ENCODE assay signal across 24 cellular contexts in the genomic region with DNA sequence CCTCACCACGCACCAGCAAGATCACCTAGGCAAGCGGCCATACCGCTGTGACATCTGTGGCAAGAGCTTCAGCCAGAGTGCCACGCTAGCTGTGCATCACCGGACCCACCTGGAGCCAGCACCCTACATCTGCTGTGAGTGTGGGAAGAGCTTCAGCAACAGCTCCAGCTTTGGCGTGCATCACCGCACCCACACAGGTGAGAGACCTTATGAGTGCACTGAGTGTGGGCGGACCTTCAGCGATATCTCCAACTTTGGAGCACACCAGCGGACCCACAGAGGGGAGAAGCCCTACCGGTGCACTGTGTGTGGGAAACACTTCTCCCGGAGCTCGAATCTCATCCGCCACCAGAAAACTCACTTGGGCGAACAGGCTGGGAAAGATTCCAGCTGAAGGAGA.
"Had no signal": no experiment of that assay in that cellular context is flagged by ENCODE, and none has a peak within 500 bp of the region (broad histone marks: within the 10 kb centered on the region; RNA-seq: fewer than 3 reads in every experiment).

No MANE protein-coding gene starts in this region.

- H3K27me3 ChIP-seq: esophagus muscularis mucosa, gastroesophageal sphincter, hepatocyte, neutrophil, sigmoid colon, transverse colon had no signal

- H3K9me3 ChIP-seq: esophagus muscularis mucosa, neutrophil, psoas muscle, sigmoid colon, thoracic aorta, transverse colon had no signal

- H3K27me3 Mint-ChIP-seq: stimulated activated naive B cell treated with anti-CD40 and anti-IgM and Interleukin-4, amounts not matched to agents 10 μg/mL and 1 μg/mL and 100 μg/mL, for 72 hours; stimulated activated naive CD8-positive, alpha-beta T cell treated with anti-CD3 and anti-CD28 coated beads, Interleukin-15, amount 100 ng/mL, for 72 hours had no signal

- ATAC-seq: gastroesophageal sphincter; left cardiac atrium; left ventricle myocardium superior; psoas muscle; stimulated activated naive CD8-positive, alpha-beta T cell treated with anti-CD3 and anti-CD28 coated beads, Interleukin-15, amount 100 ng/mL, for 72 hours had no signal

- H3K27ac Mint-ChIP-seq: nephron progenitor cell; stimulated activated naive CD8-positive, alpha-beta T cell treated with anti-CD3 and anti-CD28 coated beads, Interleukin-15, amount 100 ng/mL, for 72 hours had no signal

- H3K27ac ChIP-seq: epithelial cell of prostate, esophagus muscularis mucosa, gastroesophageal sphincter, hepatocyte, neutrophil, psoas muscle, sigmoid colon, skin epidermis, thoracic aorta, transverse colon had no signal

- H3K4me3 ChIP-seq: esophagus muscularis mucosa, gastroesophageal sphincter, hepatocyte, lung, psoas muscle, sigmoid colon, skin epidermis, thoracic aorta, transverse colon had no signal

- H3K4me2 ChIP-seq: hepatocyte had no signal

- FAIRE-seq: endometrium, kidney had no signal

- H2AFZ ChIP-seq: hepatocyte had no signal

- DNase-seq: effector memory CD4-positive, alpha-beta T cell; kidney; left cardiac atrium; left ventricle myocardium superior; mesenchymal stem cell; midbrain; nephron progenitor cell; psoas muscle; sigmoid colon; stimulated activated CD4-positive, alpha-beta T cell treated with anti-CD3 and anti-CD28 coated beads, Interleukin-2, amount 100 ng/mL, for 24 hours; stimulated activated CD4-positive, alpha-beta T cell treated with anti-CD3 and anti-CD28 coated beads, Interleukin-4, amount 100 ng/mL, for 4 hours; stimulated activated naive B cell treated with anti-CD40 and anti-IgM and Interleukin-4, amounts not matched to agents 10 μg/mL and 1 μg/mL and 100 μg/mL, for 72 hours; stimulated activated naive CD8-positive, alpha-beta T cell treated with anti-CD3 and anti-CD28 coated beads, Interleukin-15, amount 100 ng/mL, for 72 hours; substantia nigra; transverse colon had no signal

- H3K4me3 Mint-ChIP-seq: nephron progenitor cell; stimulated activated naive CD8-positive, alpha-beta T cell treated with anti-CD3 and anti-CD28 coated beads, Interleukin-15, amount 100 ng/mL, for 72 hours had no signal
